In genomic region chr19:53431399-53432087, GRCh38 we compare ENCODE assay signal across 8 cellular contexts. TPM values are rescaled to one million over a fixed set of nuclear protein-coding genes. Genes with fewer than 3 reads are reported as not detected.
DNase-seq lines count a peak whose midpoint lies in the region; ATAC-seq lines count a peak whose summit lies in the region.

Gene ZNF761, plus strand, starts transcription at chr19:53431984. Its CDS starts 15,285 bp downstream, at chr19:53447269.

- H3K9me3 ChIP-seq in HUES48 (ENCODE audit: control insufficient read depth, insufficient read depth, low read length), result no peaks in the 10 kb centered on the region
- H3K9me3 ChIP-seq in NT2/D1 (ENCODE audit: insufficient read depth, low read length), result no peaks in the 10 kb centered on the region
- no peaks in the 10 kb centered on the region for H3K9me3 ChIP-seq in mononuclear cell (ENCODE audit: low read depth, low read length)

- H3K4me1 ChIP-seq in HUES48 (ENCODE audit: control insufficient read depth, insufficient read depth, low read length), result peaks cover 7% of the 10 kb centered on the region
- no peaks in the 10 kb centered on the region for H3K4me1 ChIP-seq in NT2/D1 (ENCODE audit: insufficient read depth, insufficient read length)
- peaks cover 11% of the 10 kb centered on the region for H3K4me1 ChIP-seq in mononuclear cell (ENCODE audit: insufficient read depth, low read length)

- H3K4me3 ChIP-seq in HUES48 (ENCODE audit: low read depth, low read length), result peak within 1 kb of the TSS; percentile 95
- peak within 1 kb of the TSS; percentile 78 for H3K4me3 ChIP-seq in NT2/D1 (ENCODE audit: insufficient read length, low read depth)
- peak within 1 kb of the TSS; percentile 83 for H3K4me3 ChIP-seq in mononuclear cell (ENCODE audit: low read length)

- H3K9ac ChIP-seq in HUES48 (ENCODE audit: low read depth, low read length), result peak within 1 kb of the TSS; percentile 72
- H3K9ac ChIP-seq in NT2/D1 (ENCODE audit: insufficient read length, low read depth), result peak within 1 kb of the TSS; percentile 83

- DNase-seq in DMS 273 (lab: John Stamatoyannopoulos, UW; ENCODE audit: unreplicated experiment) (peak; percentile 96), NT2/D1 (ENCODE audit: low read depth, low spot score) (peak; percentile 76), epidermal melanocyte (ENCODE audit: insufficient read length, low spot score) (peak; percentile 40)
- DNase-seq in activated CD8-positive, alpha-beta memory T cell treated with anti-CD3 and anti-CD28 coated beads, Interleukin-2, amount 50 U/mL, for 48 hours, result peak; percentile 98
- DNase-seq in stimulated activated CD8-positive, alpha-beta memory T cell treated with anti-CD3 and anti-CD28 coated beads, Interleukin-2, amount 100 ng/mL, for 48 hours (ENCODE audit: low read depth in 2 of 2), result peak; percentile 96

- ATAC-seq in GM21390 (IDR thresholded peaks at IDR 0.05; ENCODE audit: unreplicated experiment), result peak; percentile 96

- H3K36me3 ChIP-seq in HUES48 (ENCODE audit: control insufficient read depth, insufficient read depth, low read length) (peaks cover 31% of the 10 kb centered on the region), NT2/D1 (ENCODE audit: insufficient read depth, insufficient read length, low read length) (peaks cover 29% of the 10 kb centered on the region)

- H3K27me3 ChIP-seq in HUES48 (ENCODE audit: control insufficient read depth, insufficient read depth, low read length) (no peaks in the 10 kb centered on the region), NT2/D1 (ENCODE audit: insufficient read depth, insufficient read length) (no peaks in the 10 kb centered on the region), mononuclear cell (ENCODE audit: insufficient read depth, low read length) (no peaks in the 10 kb centered on the region)

- H3K27ac ChIP-seq in HUES48 (ENCODE audit: low read depth, low read length), result peak within 1 kb of the TSS; percentile 90

RNA-seq across cellular contexts. Expression of gene ZNF761, which starts in this region (rescaled TPM):
- total RNA-seq in mononuclear cell, result 8.1 TPM

Comparison
In these comparisons a context has a peak if more than half of its experiments do, and no peak if none do; other contexts are left out.
1. Peak in every context shown above with its lines: DNase-seq, ATAC-seq, H3K4me3 ChIP-seq and H3K27ac ChIP-seq.
2. DNase-seq: peak in every context shown above with its lines; median percentile 98 in activated CD8-positive, alpha-beta memory T cell treated with anti-CD3 and anti-CD28 coated beads, Interleukin-2, amount 50 U/mL, for 48 hours; 96 in DMS 273; 96 in stimulated activated CD8-positive, alpha-beta memory T cell treated with anti-CD3 and anti-CD28 coated beads, Interleukin-2, amount 100 ng/mL, for 48 hours; 76 in NT2/D1; 40 in epidermal melanocyte.